17 cellular contexts compared by ENCODE assay signal in genomic region chr2:236627846-236628245, GRCh38. TPM values are rescaled to one million over a fixed set of nuclear protein-coding genes. Genes with fewer than 3 reads are reported as not detected.
A peak's percentile ranks its signal among the peaks of the same experiment; 100 is the strongest.
DNase-seq lines count a peak whose midpoint lies in the region; ATAC-seq and TF ChIP-seq lines count a peak whose summit lies in the region.
"Had no signal": no experiment of that assay in that cellular context is flagged by ENCODE, and none has a peak within 500 bp of the region (broad histone marks: within the 10 kb centered on the region; RNA-seq: fewer than 3 reads in every experiment).

No MANE protein-coding gene starts in this region.

- no peak overlapping the region for H3K9ac ChIP-seq in mammary epithelial cell (ENCODE audit: insufficient read depth, low read length)
- H3K9ac ChIP-seq: BLaER1 treated with 17β-estradiol and CSF1 and Interleukin-3, amounts not matched to agents 10 nM and 100 nM had no signal

- in situ Hi-C loops in mammary epithelial cell (cut with MboI; ENCODE audit: low sequenced_read_pairs in 2 of 2): no loop called here

- H3K36me3 ChIP-seq in spleen (no peaks in the 10 kb centered on the region), mammary epithelial cell (ENCODE audit: insufficient read depth, low read length) (no peaks in the 10 kb centered on the region)
- H3K36me3 ChIP-seq: BLaER1 treated with 17β-estradiol and CSF1 and Interleukin-3, amounts not matched to agents 10 nM and 100 nM; HAP-1 had no signal

- H3K4me3 Mint-ChIP-seq in activated T-cell treated with anti-CD3 and anti-CD28 coated beads, Interleukin-2, amount 50 U/mL, for 24 hours: no peak overlapping the region
- no peak overlapping the region for H3K4me3 Mint-ChIP-seq in activated T-cell treated with anti-CD3 and anti-CD28 coated beads, Interleukin-2, amount 50 U/mL, for 72 hours
- no peak overlapping the region for H3K4me3 Mint-ChIP-seq in effector memory CD8-positive, alpha-beta T cell
- no peak overlapping the region for H3K4me3 Mint-ChIP-seq in activated naive CD4-positive, alpha-beta T cell treated with anti-CD3 and anti-CD28 coated beads for 36 hours
- H3K4me3 Mint-ChIP-seq: CD4-positive, alpha-beta T cell had no signal

- H3K27ac ChIP-seq in spleen: no peak overlapping the region
- H3K27ac ChIP-seq in mammary epithelial cell (ENCODE audit: insufficient read depth, low read depth, low read length): no peak overlapping the region
- H3K27ac ChIP-seq: 22Rv1; BLaER1 treated with 17β-estradiol and CSF1 and Interleukin-3, amounts not matched to agents 10 nM and 100 nM had no signal

- H4K20me1 ChIP-seq in mammary epithelial cell (ENCODE audit: insufficient read depth, low read length): no peaks in the 10 kb centered on the region
- H4K20me1 ChIP-seq: BLaER1 treated with 17β-estradiol and CSF1 and Interleukin-3, amounts not matched to agents 10 nM and 100 nM had no signal

- H3K79me2 ChIP-seq in mammary epithelial cell (ENCODE audit: insufficient read depth, low read length): no peaks in the 10 kb centered on the region

- H3K27ac Mint-ChIP-seq in activated T-cell treated with anti-CD3 and anti-CD28 coated beads, Interleukin-2, amount 50 U/mL, for 24 hours: no peak overlapping the region
- H3K27ac Mint-ChIP-seq in activated T-cell treated with anti-CD3 and anti-CD28 coated beads, Interleukin-2, amount 50 U/mL, for 72 hours: no peak overlapping the region
- no peak overlapping the region for H3K27ac Mint-ChIP-seq in effector memory CD8-positive, alpha-beta T cell
- H3K27ac Mint-ChIP-seq in activated naive CD4-positive, alpha-beta T cell treated with anti-CD3 and anti-CD28 coated beads for 36 hours: no peak overlapping the region
- H3K27ac Mint-ChIP-seq: CD4-positive, alpha-beta T cell had no signal

- H3K4me3 ChIP-seq in spleen (no peak overlapping the region), mammary epithelial cell (replicated peaks in 1 of 3; ENCODE audit: insufficient read depth in 1 of 3, low read depth in 2 of 3, low read length in 3 of 3) (no peak overlapping the region)
- H3K4me3 ChIP-seq: BLaER1 treated with 17β-estradiol and CSF1 and Interleukin-3, amounts not matched to agents 10 nM and 100 nM; GM12878; HAP-1 had no signal

- TF ChIP-seq CTCF in spleen (IDR thresholded peaks at IDR 0.05 in 8 of 11, conservative IDR thresholded peaks at IDR 0.05 in 3 of 11) (no peak), mammary epithelial cell (conservative IDR thresholded peaks at IDR 0.05 in 1 of 2, IDR thresholded peaks at IDR 0.05 in 1 of 2; ENCODE audit: extremely low read depth in 1 of 2, insufficient read depth in 1 of 2, low read depth in 1 of 2, low read length in 2 of 2) (no peak)

- H3K4me2 ChIP-seq in mammary epithelial cell (ENCODE audit: insufficient read depth, low read depth, low read length): no peak overlapping the region
- H3K4me2 ChIP-seq: BLaER1 treated with 17β-estradiol and CSF1 and Interleukin-3, amounts not matched to agents 10 nM and 100 nM had no signal

- peak; percentile 2 for DNase-seq in activated T-cell treated with anti-CD3 and anti-CD28 coated beads, Interleukin-2, amount 50 U/mL, for 24 hours
- DNase-seq in activated T-cell treated with anti-CD3 and anti-CD28 coated beads, Interleukin-2, amount 50 U/mL, for 72 hours: no peak
- DNase-seq in mesenteric fat pad (ENCODE audit: low spot score) (peak; percentile 59), spleen (peak; percentile 51), NCI-H1694 treated with DMSO at 0.1 percent for 48 hours (lab: John Stamatoyannopoulos, UW) (no peak), mammary epithelial cell (no peak)
- DNase-seq in effector memory CD8-positive, alpha-beta T cell: no peak
- no peak for DNase-seq in activated naive CD4-positive, alpha-beta T cell treated with anti-CD3 and anti-CD28 coated beads for 36 hours
- DNase-seq: CD4-positive, alpha-beta T cell; DMS79; IMR-90 had no signal

- CTCF ChIA-PET in activated naive CD4-positive, alpha-beta T cell treated with anti-CD3 and anti-CD28 coated beads for 36 hours (lab: Charles Lee): interaction anchor here (1.2 kb wide), 1 partner anchor 115 kb away, joined by 4 read pairs; no protein-coding TSS in a partner anchor
- CTCF ChIA-PET in mammary epithelial cell (lab: Charles Lee; ENCODE audit: low non-redundant PET): no interaction called here

- H2AFZ ChIP-seq in mammary epithelial cell (ENCODE audit: low read depth, low read length): no peak overlapping the region

- H3K27me3 Mint-ChIP-seq in activated T-cell treated with anti-CD3 and anti-CD28 coated beads, Interleukin-2, amount 50 U/mL, for 24 hours: no peaks in the 10 kb centered on the region
- H3K27me3 Mint-ChIP-seq in activated T-cell treated with anti-CD3 and anti-CD28 coated beads, Interleukin-2, amount 50 U/mL, for 72 hours (ENCODE audit: low read depth): peaks cover under 1% of the 10 kb centered on the region
- peaks cover 14 to 42% of the 10 kb centered on the region in 2 donors for H3K27me3 Mint-ChIP-seq in effector memory CD8-positive, alpha-beta T cell
- no peaks in the 10 kb centered on the region for H3K27me3 Mint-ChIP-seq in activated naive CD4-positive, alpha-beta T cell treated with anti-CD3 and anti-CD28 coated beads for 36 hours (ENCODE audit: low read depth)
- H3K27me3 Mint-ChIP-seq: CD4-positive, alpha-beta T cell had no signal

- 80 to 93% (median 87%) methylated on average over 6 of the region's 6 CpGs for WGBS in spleen, 5 donors
- WGBS in mammary epithelial cell (ENCODE audit: low coverage, missing lambda C conversion rate): 78% methylated on average over 6 of the region's 6 CpGs

- dilution Hi-C loops in mammary epithelial cell (cut with HindIII; ENCODE audit: low sequenced_read_pairs): no loop called here

- TF ChIP-seq POLR2A in spleen (IDR thresholded peaks at IDR 0.05): no peak

- ATAC-seq in activated T-cell treated with anti-CD3 and anti-CD28 coated beads, Interleukin-2, amount 50 U/mL, for 72 hours (replicated peaks in 1 of 2): no peak
- ATAC-seq in effector memory CD8-positive, alpha-beta T cell (replicated peaks): no peak
- ATAC-seq: GM12878 had no signal

- no peaks in the 10 kb centered on the region for H3K9me3 Mint-ChIP-seq in activated T-cell treated with anti-CD3 and anti-CD28 coated beads, Interleukin-2, amount 50 U/mL, for 24 hours
- H3K9me3 Mint-ChIP-seq in activated T-cell treated with anti-CD3 and anti-CD28 coated beads, Interleukin-2, amount 50 U/mL, for 72 hours: no peaks in the 10 kb centered on the region
- no peaks in the 10 kb centered on the region for H3K9me3 Mint-ChIP-seq in effector memory CD8-positive, alpha-beta T cell
- no peaks in the 10 kb centered on the region for H3K9me3 Mint-ChIP-seq in activated naive CD4-positive, alpha-beta T cell treated with anti-CD3 and anti-CD28 coated beads for 36 hours
- H3K9me3 Mint-ChIP-seq: CD4-positive, alpha-beta T cell had no signal

- H3K9me3 ChIP-seq in spleen (no peaks in the 10 kb centered on the region), mammary epithelial cell (replicated peaks; ENCODE audit: insufficient read depth, low read length) (no peaks in the 10 kb centered on the region)
- H3K9me3 ChIP-seq: BLaER1 treated with 17β-estradiol and CSF1 and Interleukin-3, amounts not matched to agents 10 nM and 100 nM; HAP-1 had no signal

- intact Hi-C loops in spleen (cut with DNase I; ENCODE audit: low total_unique reads) (no loop called here), mammary epithelial cell (cut with micrococcal nuclease) (no loop called here)
- intact Hi-C loops in activated naive CD4-positive, alpha-beta T cell treated with anti-CD3 and anti-CD28 coated beads for 36 hours (cut with micrococcal nuclease): no loop called here

- no TSS peak for BruUV-seq in mammary epithelial cell (replicated peaks; lab: Mats Ljungman, UMichigan)

- no peaks in the 10 kb centered on the region for H3K4me1 Mint-ChIP-seq in activated T-cell treated with anti-CD3 and anti-CD28 coated beads, Interleukin-2, amount 50 U/mL, for 24 hours (ENCODE audit: low read depth)
- no peaks in the 10 kb centered on the region for H3K4me1 Mint-ChIP-seq in activated T-cell treated with anti-CD3 and anti-CD28 coated beads, Interleukin-2, amount 50 U/mL, for 72 hours (ENCODE audit: low read depth)
- peaks cover 0 to 2% of the 10 kb centered on the region in 2 donors for H3K4me1 Mint-ChIP-seq in effector memory CD8-positive, alpha-beta T cell (ENCODE audit: low read depth in 2 of 2)
- no peaks in the 10 kb centered on the region for H3K4me1 Mint-ChIP-seq in activated naive CD4-positive, alpha-beta T cell treated with anti-CD3 and anti-CD28 coated beads for 36 hours (ENCODE audit: low read depth)

- H3K27me3 ChIP-seq in spleen (replicated peaks in 1 of 7) (no peaks in the 10 kb centered on the region), mammary epithelial cell (ENCODE audit: insufficient read depth, low read length) (no peaks in the 10 kb centered on the region)
- H3K27me3 ChIP-seq: BLaER1 treated with 17β-estradiol and CSF1 and Interleukin-3, amounts not matched to agents 10 nM and 100 nM had no signal

- no peaks in the 10 kb centered on the region for H3K36me3 Mint-ChIP-seq in activated T-cell treated with anti-CD3 and anti-CD28 coated beads, Interleukin-2, amount 50 U/mL, for 24 hours (ENCODE audit: low read depth)
- H3K36me3 Mint-ChIP-seq in activated T-cell treated with anti-CD3 and anti-CD28 coated beads, Interleukin-2, amount 50 U/mL, for 72 hours (ENCODE audit: insufficient read depth in 2 of 2): no peaks in the 10 kb centered on the region
- H3K36me3 Mint-ChIP-seq in effector memory CD8-positive, alpha-beta T cell (ENCODE audit: insufficient read depth): peaks cover 4% of the 10 kb centered on the region
- H3K36me3 Mint-ChIP-seq in activated naive CD4-positive, alpha-beta T cell treated with anti-CD3 and anti-CD28 coated beads for 36 hours (ENCODE audit: low read depth): no peaks in the 10 kb centered on the region

- no peaks in the 10 kb centered on the region for H3K4me1 ChIP-seq in spleen
- H3K4me1 ChIP-seq in mammary epithelial cell (ENCODE audit: insufficient read depth, low read length): no peaks in the 10 kb centered on the region
- H3K4me1 ChIP-seq: HAP-1 had no signal

RNA-seq across cellular contexts. Expression of gene ACKR3, which starts 58.2 kb away (rescaled TPM):
- total RNA-seq in activated T-cell treated with anti-CD3 and anti-CD28 coated beads, Interleukin-2, amount 50 U/mL, for 72 hours: 1 to 10 TPM in 1 of 2 donors, under 1 TPM in 1; 0.83 to 1.0 TPM
- total RNA-seq in mesenteric fat pad (74.1 TPM), spleen (100 to 1,000 TPM in 2 of 7 donors, 10 to 100 TPM in 5; 46.9 to 164 (median 86.8) TPM), mammary epithelial cell (10 to 100 TPM in 1 of 2 donors, 1 to 10 TPM in 1; 1.8 to 79.0 TPM)
- polyA plus RNA-seq in spleen (10 to 100 TPM; 11.5 to 15.0 (median 12.8) TPM), mammary epithelial cell (15.3 TPM)
- under 1 TPM; 0.45 to 0.49 TPM for total RNA-seq in activated naive CD4-positive, alpha-beta T cell treated with anti-CD3 and anti-CD28 coated beads for 36 hours
- not detected for polyA minus RNA-seq in mammary epithelial cell
- total RNA-seq: G401, HT-29, IMR-90 had no signal
- polyA plus RNA-seq: IMR-90 had no signal

Comparison
In these comparisons a context has a peak if more than half of its experiments do, and no peak if none do; other contexts are left out.
1. DNase-seq: peak in activated T-cell treated with anti-CD3 and anti-CD28 coated beads, Interleukin-2, amount 50 U/mL, for 24 hours (single experiment), mesenteric fat pad (single experiment) and spleen (single experiment); none in activated T-cell treated with anti-CD3 and anti-CD28 coated beads, Interleukin-2, amount 50 U/mL, for 72 hours (0 of 2), NCI-H1694 treated with DMSO at 0.1 percent for 48 hours (single experiment), effector memory CD8-positive, alpha-beta T cell (0 of 3), activated naive CD4-positive, alpha-beta T cell treated with anti-CD3 and anti-CD28 coated beads for 36 hours (single experiment) and mammary epithelial cell (single experiment).